ENCODE assay signal across 9 cellular contexts in the genomic region with DNA sequence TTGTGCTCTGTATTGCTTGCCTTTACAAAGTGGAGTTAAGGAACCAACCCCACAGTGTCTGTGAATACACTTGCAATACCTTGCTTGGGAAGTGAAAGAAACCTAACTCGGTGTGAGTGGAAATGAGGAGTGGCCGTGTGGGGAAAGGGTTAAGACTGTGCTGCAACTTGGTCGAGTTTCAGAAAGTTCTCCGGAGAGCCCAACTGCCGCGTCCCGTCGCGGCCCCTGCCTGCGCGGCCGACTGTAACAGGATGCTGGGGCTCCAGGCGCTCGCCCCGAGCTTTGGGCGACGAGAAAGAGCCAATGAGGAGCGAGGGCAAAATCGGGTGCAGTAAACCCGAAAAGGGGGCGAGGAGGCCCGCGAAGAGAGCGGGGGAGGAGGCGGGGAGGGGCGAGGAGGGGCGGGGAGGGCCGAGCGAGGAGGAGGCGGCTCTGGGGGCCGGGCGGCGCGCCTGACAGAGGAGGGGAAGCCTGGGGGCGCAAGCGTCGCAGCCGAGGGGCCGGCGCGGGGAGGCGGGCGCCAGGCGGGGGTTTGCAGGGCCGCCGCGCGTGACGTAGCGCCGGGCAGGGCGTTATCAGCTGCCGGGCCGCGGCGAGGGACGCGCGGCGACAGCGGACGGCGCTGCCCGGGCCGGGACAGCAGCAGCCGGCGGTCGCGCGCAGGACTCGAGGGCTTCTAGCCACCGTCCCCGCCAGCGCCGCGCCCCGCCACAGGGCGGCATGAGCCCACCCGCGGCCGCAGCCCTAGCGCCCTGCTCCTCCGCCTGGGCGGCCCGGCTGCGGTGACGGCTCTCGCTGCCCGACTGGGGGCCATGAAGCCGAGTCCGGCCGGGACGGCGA. TPM values are rescaled to one million over a fixed set of nuclear protein-coding genes. Genes with fewer than 3 reads are reported as not detected.
DNase-seq lines count a peak whose midpoint lies in the region; ATAC-seq and TF ChIP-seq lines count a peak whose summit lies in the region.
"Had no signal": no experiment of that assay in that cellular context is flagged by ENCODE, and none has a peak within 500 bp of the region (broad histone marks: within the 10 kb centered on the region; RNA-seq: fewer than 3 reads in every experiment).

A gene with protein sequence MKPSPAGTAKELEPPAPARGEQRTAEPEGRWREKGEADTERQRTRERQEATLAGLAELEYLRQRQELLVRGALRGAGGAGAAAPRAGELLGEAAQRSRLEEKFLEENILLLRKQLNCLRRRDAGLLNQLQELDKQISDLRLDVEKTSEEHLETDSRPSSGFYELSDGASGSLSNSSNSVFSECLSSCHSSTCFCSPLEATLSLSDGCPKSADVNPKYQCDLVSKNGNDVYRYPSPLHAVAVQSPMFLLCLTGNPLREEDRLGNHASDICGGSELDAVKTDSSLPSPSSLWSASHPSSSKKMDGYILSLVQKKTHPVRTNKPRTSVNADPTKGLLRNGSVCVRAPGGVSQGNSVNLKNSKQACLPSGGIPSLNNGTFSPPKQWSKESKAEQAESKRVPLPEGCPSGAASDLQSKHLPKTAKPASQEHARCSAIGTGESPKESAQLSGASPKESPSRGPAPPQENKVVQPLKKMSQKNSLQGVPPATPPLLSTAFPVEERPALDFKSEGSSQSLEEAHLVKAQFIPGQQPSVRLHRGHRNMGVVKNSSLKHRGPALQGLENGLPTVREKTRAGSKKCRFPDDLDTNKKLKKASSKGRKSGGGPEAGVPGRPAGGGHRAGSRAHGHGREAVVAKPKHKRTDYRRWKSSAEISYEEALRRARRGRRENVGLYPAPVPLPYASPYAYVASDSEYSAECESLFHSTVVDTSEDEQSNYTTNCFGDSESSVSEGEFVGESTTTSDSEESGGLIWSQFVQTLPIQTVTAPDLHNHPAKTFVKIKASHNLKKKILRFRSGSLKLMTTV (plus strand): TSS at position 572 of the 840 bp plus-strand sequence. CDS start 241 bp downstream, at position 813.

- H3K27me3 Mint-ChIP-seq in HFFc6 (ENCODE audit: insufficient read depth) (peaks cover 5% of the 10 kb centered on the region; the same call in 1 of the 2 replicates), natural killer cell (ENCODE audit: low read depth in 2 of 2) (peaks cover 20 to 41% of the 10 kb centered on the region in 2 donors)
- H3K27me3 Mint-ChIP-seq in activated T-cell treated with anti-CD3 and anti-CD28 coated beads, Interleukin-2, amount 50 U/mL, for 72 hours (ENCODE audit: low read depth) = peaks cover 13% of the 10 kb centered on the region

- H3K9me3 Mint-ChIP-seq in HFFc6 (no peaks in the 10 kb centered on the region), natural killer cell (no peaks in the 10 kb centered on the region)
- H3K9me3 Mint-ChIP-seq in activated T-cell treated with anti-CD3 and anti-CD28 coated beads, Interleukin-2, amount 50 U/mL, for 72 hours = no peaks in the 10 kb centered on the region

- ATAC-seq in activated T-cell treated with anti-CD3 and anti-CD28 coated beads, Interleukin-2, amount 50 U/mL, for 72 hours (replicated peaks in 1 of 2) = peak; percentile 74 to 75
- ATAC-seq in natural killer cell = peak; percentile 31 to 70 (median 55)

- peak within 1 kb of the TSS; percentile 86 for H3K27ac Mint-ChIP-seq in HFFc6
- H3K27ac Mint-ChIP-seq in activated T-cell treated with anti-CD3 and anti-CD28 coated beads, Interleukin-2, amount 50 U/mL, for 72 hours = peak within 1 kb of the TSS; percentile 64
- no peak within 1 kb of the TSS for H3K27ac Mint-ChIP-seq in natural killer cell

- intact Hi-C loops in natural killer cell (cut with micrococcal nuclease) = no loop called here

- H3K27ac ChIP-seq in temporal lobe (ENCODE audit: low read depth, low read length) = peak within 1 kb of the TSS; percentile 72

- H3K4me1 Mint-ChIP-seq in HFFc6 (ENCODE audit: low read depth) (peaks cover 52% of the 10 kb centered on the region), natural killer cell (peaks cover 16 to 22% of the 10 kb centered on the region in 2 donors)
- H3K4me1 Mint-ChIP-seq in activated T-cell treated with anti-CD3 and anti-CD28 coated beads, Interleukin-2, amount 50 U/mL, for 72 hours (ENCODE audit: low read depth) = peaks cover 58% of the 10 kb centered on the region

- peak within 1 kb of the TSS; percentile 95 for H3K4me3 Mint-ChIP-seq in HFFc6
- peak within 1 kb of the TSS; percentile 89 to 91 for H3K4me3 Mint-ChIP-seq in activated T-cell treated with anti-CD3 and anti-CD28 coated beads, Interleukin-2, amount 50 U/mL, for 72 hours
- peak within 1 kb of the TSS; percentile 87 for H3K4me3 Mint-ChIP-seq in natural killer cell

- peak; percentile 25 for DNase-seq in NCI-H1105 treated with DMSO at 0.1 percent for 48 hours (lab: John Stamatoyannopoulos, UW)
- no peak for DNase-seq in NCI-H1105 (lab: John Stamatoyannopoulos, UW)
- peak; percentile 51 for DNase-seq in HFFc6
- DNase-seq in NCI-H69 (lab: John Stamatoyannopoulos, UW) = peak; percentile 96
- DNase-seq in activated T-cell treated with anti-CD3 and anti-CD28 coated beads, Interleukin-2, amount 50 U/mL, for 72 hours = peak; percentile 70 to 81
- peak; percentile 36 for DNase-seq in fibroblast of the conjunctiva (ENCODE audit: low read depth)
- DNase-seq in natural killer cell = no peak
- DNase-seq: DND-41 had no signal

- TF ChIP-seq CTCF in HFFc6 (IDR thresholded peaks at IDR 0.05) = no peak; the same call in 1 of the 2 replicates
- TF ChIP-seq CTCF in natural killer cell (IDR thresholded peaks at IDR 0.05) = no peak

- H3K36me3 Mint-ChIP-seq in HFFc6 (ENCODE audit: low read depth) (peaks cover 5% of the 10 kb centered on the region; the same call in 1 of the 2 replicates), natural killer cell (no peaks in the 10 kb centered on the region)
- peaks cover 0 to 6% of the 10 kb centered on the region in 2 donors for H3K36me3 Mint-ChIP-seq in activated T-cell treated with anti-CD3 and anti-CD28 coated beads, Interleukin-2, amount 50 U/mL, for 72 hours (ENCODE audit: insufficient read depth in 2 of 2)

RNA-seq across cellular contexts. Expression of the gene that starts here (rescaled TPM):
- total RNA-seq in HFFc6 (2021; fragmentation: NEBNext Ultra II Directional; extraction: Animal tissue kit (Norgen Biotek cat#: 25700)) = 1 to 10 TPM; 3.9 to 4.9 (median 4.5) TPM
- total RNA-seq in activated T-cell treated with anti-CD3 and anti-CD28 coated beads, Interleukin-2, amount 50 U/mL, for 72 hours = 10 to 100 TPM; 11.3 to 15.1 TPM
- total RNA-seq in natural killer cell = under 1 TPM; 0.20 to 0.45 (median 0.33) TPM
- total RNA-seq in temporal lobe = 133 TPM

Comparison
In these comparisons a context has a peak if more than half of its experiments do, and no peak if none do; other contexts are left out.
1. DNase-seq: peak in NCI-H1105 treated with DMSO at 0.1 percent for 48 hours (single experiment), HFFc6 (single experiment), NCI-H69 (single experiment), activated T-cell treated with anti-CD3 and anti-CD28 coated beads, Interleukin-2, amount 50 U/mL, for 72 hours (2 of 2) and fibroblast of the conjunctiva (single experiment); none in NCI-H1105 (single experiment) and natural killer cell (single experiment).
2. Peak in ATAC-seq in natural killer cell; RNA of the gene not detected or under 1 TPM.
3. H3K27ac Mint-ChIP-seq: peak in HFFc6 (single experiment) and activated T-cell treated with anti-CD3 and anti-CD28 coated beads, Interleukin-2, amount 50 U/mL, for 72 hours (single experiment); none in natural killer cell (0 of 2).
4. Peak in every context shown above with its lines, with median percentiles within 50 percentile points of each other: H3K4me3 Mint-ChIP-seq.